10 cellular contexts compared by ENCODE assay signal in genomic region chr13:94825507-94825906, GRCh38.
DNase-seq lines count a peak whose midpoint lies in the region; ATAC-seq and TF ChIP-seq lines count a peak whose summit lies in the region.
"Had no signal": no experiment of that assay in that cellular context is flagged by ENCODE, and none has a peak within 500 bp of the region (broad histone marks: within the 10 kb centered on the region; RNA-seq: fewer than 3 reads in every experiment).

No MANE protein-coding gene starts in this region.

- no peak overlapping the region for H3K4me3 ChIP-seq in fibroblast of villous mesenchyme (ENCODE audit: low read depth, low read length)

- peak; percentile 95 for DNase-seq in ELF-1 (ENCODE audit: low read depth, low spot score)
- peak; percentile 11 for DNase-seq in NCI-H774 (lab: John Stamatoyannopoulos, UW)
- peak; percentile 51 for DNase-seq in fibroblast of villous mesenchyme (ENCODE audit: low read depth)
- DNase-seq in nucleus accumbens (lab: John Stamatoyannopoulos, UW): peak in 51 of 56 donors; percentile 4 to 88 (median 44)
- no peak for DNase-seq in CD1c-positive myeloid dendritic cell (ENCODE audit: extremely low spot score)
- DNase-seq in stimulated activated naive CD4-positive, alpha-beta T cell treated with Interleukin-2 at 50 U/mL for 16 hours (lab: John Stamatoyannopoulos, UW): no peak
- DNase-seq: CD8-positive, alpha-beta memory T cell; NCI-H1930 had no signal

- ATAC-seq in HG03571 (IDR thresholded peaks at IDR 0.05; ENCODE audit: unreplicated experiment) (no peak), HG02840 (IDR thresholded peaks at IDR 0.05; ENCODE audit: low FRiP score, unreplicated experiment) (no peak)

- no peak for TF ChIP-seq CTCF in fibroblast of villous mesenchyme (IDR thresholded peaks at IDR 0.05; ENCODE audit: insufficient read depth, low read depth, low read length)

Comparison
In these comparisons a context has a peak if more than half of its experiments do, and no peak if none do; other contexts are left out.
1. DNase-seq: peak in ELF-1 (single experiment), NCI-H774 (single experiment), fibroblast of villous mesenchyme (single experiment) and nucleus accumbens (51 of 56); none in CD1c-positive myeloid dendritic cell (single experiment) and stimulated activated naive CD4-positive, alpha-beta T cell treated with Interleukin-2 at 50 U/mL for 16 hours (single experiment).